In the genomic region with DNA sequence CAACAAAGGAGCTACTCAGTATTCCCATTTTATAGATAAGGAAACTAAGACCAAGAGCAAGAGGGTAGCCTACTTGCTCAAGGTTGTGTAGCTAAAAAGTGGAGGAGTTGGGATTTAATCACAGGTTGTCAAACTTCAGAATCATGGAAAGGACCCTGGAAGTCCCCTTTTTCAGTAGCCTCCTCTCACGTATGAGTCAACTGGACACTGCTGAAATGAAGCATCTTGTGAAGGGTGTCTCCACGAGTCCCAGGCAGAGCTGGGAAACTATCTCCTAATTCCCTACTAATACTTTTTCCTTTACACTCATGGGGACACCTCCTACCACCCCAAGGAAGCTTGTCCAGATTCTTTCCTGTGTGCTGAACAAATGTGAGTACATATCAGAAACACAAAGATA, we compare ENCODE assay signal across 18 cellular contexts.
A peak's percentile ranks its signal among the peaks of the same experiment; 100 is the strongest.
DNase-seq lines count a peak whose midpoint lies in the region; ATAC-seq, FAIRE-seq and TF ChIP-seq lines count a peak whose summit lies in the region.
"Had no signal": no experiment of that assay in that cellular context is flagged by ENCODE, and none has a peak within 500 bp of the region (broad histone marks: within the 10 kb centered on the region; RNA-seq: fewer than 3 reads in every experiment).

No MANE protein-coding gene starts in this region.

- no peak overlapping the region for H3K4me3 ChIP-seq in GM12878
- H3K4me3 ChIP-seq: GM23248 had no signal

- H3K36me3 ChIP-seq in GM12878 (ENCODE audit: control insufficient read depth in 2 of 2, insufficient read depth in 2 of 2, low read length in 1 of 2): peaks cover 2 to 11% of the 10 kb centered on the region in 2 experiments; a peak in 3 of 4 replicates

- TF ChIP-seq POLR2A in GM12878 (IDR thresholded peaks at IDR 0.05; ENCODE audit: low read depth, low read length): no peak

- no peak overlapping the region for H3K27ac ChIP-seq in GM12878 (ENCODE audit: control insufficient read depth, insufficient read depth)
- H3K27ac ChIP-seq: GM23248 had no signal

- no peak overlapping the region for H3K27ac Mint-ChIP-seq in activated CD4-positive, alpha-beta T cell treated with anti-CD3 and anti-CD28 coated beads, Interleukin-2, amount 10 ng/mL, durations not matched to agents 24 days and 14 days
- H3K27ac Mint-ChIP-seq: CD4-positive, alpha-beta memory T cell had no signal

- H3K27me3 Mint-ChIP-seq in activated CD4-positive, alpha-beta T cell treated with anti-CD3 and anti-CD28 coated beads, Interleukin-2, amount 10 ng/mL, durations not matched to agents 24 days and 14 days: no peaks in the 10 kb centered on the region
- H3K27me3 Mint-ChIP-seq: CD4-positive, alpha-beta memory T cell had no signal

- TF ChIP-seq EP300 in GM12878 (IDR thresholded peaks at IDR 0.05; ENCODE audit: borderline replicate concordance in 1 of 2, control insufficient read depth in 1 of 2, low read depth in 2 of 2, low read length in 2 of 2): no peak

- in situ Hi-C loops in GM12878 (cut with MboI): loop anchor here (25.0 kb wide), 1 partner anchor 779 kb away; no protein-coding TSS in a partner anchor

- ATAC-seq in GM18508 (IDR thresholded peaks at IDR 0.05; ENCODE audit: insufficient read depth, unreplicated experiment): peak; percentile 44
- ATAC-seq in HG02588 (IDR thresholded peaks at IDR 0.05; ENCODE audit: unreplicated experiment): peak; percentile 49
- ATAC-seq in HG02759 (IDR thresholded peaks at IDR 0.05; ENCODE audit: unreplicated experiment): peak; percentile 40
- ATAC-seq in GM12878: peak; percentile 55
- no peak for ATAC-seq in SK-N-SH treated with all-trans-retinoic acid at 6 μM for 48 hours

- no peaks in the 10 kb centered on the region for H3K79me2 ChIP-seq in GM12878 (ENCODE audit: control insufficient read depth, insufficient read depth, low read length)

- 35% methylated on average over 2 of the region's 2 CpGs for WGBS in GM12878 (ENCODE audit: insufficient coverage, insufficient replicate concordance, low lambda C conversion rate, missing lambda C conversion rate)

- no peak for TF ChIP-seq CTCF in GM12878 (IDR thresholded peaks at IDR 0.05 in 2 of 3, conservative IDR thresholded peaks at IDR 0.05 in 1 of 3; ENCODE audit: control insufficient read depth in 2 of 3, extremely low read depth in 1 of 3, insufficient read depth in 1 of 3, low read depth in 3 of 3, low read length in 3 of 3)

- DNase-seq in GM12878 (ENCODE audit: low read depth, low spot score): no peak
- no peak for DNase-seq in NCI-H345 (lab: John Stamatoyannopoulos, UW)
- no peak for DNase-seq in activated CD4-positive, alpha-beta T cell treated with anti-CD3 and anti-CD28 coated beads, Interleukin-2, amount 10 ng/mL, durations not matched to agents 24 days and 14 days
- DNase-seq: C1 segment of cervical spinal cord; Calu3; CD4-positive, alpha-beta memory T cell; COR-L47; DMS53; DMS79 treated with DMSO at 0.1 percent for 48 hours; GF-D8; GM23248; H7; HCEC 1CT had no signal

- peaks cover 14% of the 10 kb centered on the region for H3K36me3 Mint-ChIP-seq in activated CD4-positive, alpha-beta T cell treated with anti-CD3 and anti-CD28 coated beads, Interleukin-2, amount 10 ng/mL, durations not matched to agents 24 days and 14 days (ENCODE audit: low read depth)

- peaks cover 13% of the 10 kb centered on the region for H3K4me1 Mint-ChIP-seq in activated CD4-positive, alpha-beta T cell treated with anti-CD3 and anti-CD28 coated beads, Interleukin-2, amount 10 ng/mL, durations not matched to agents 24 days and 14 days
- H3K4me1 Mint-ChIP-seq: CD4-positive, alpha-beta memory T cell had no signal

- no peak for FAIRE-seq in GM12878 (lab: Jason Lieb, UNC)
- FAIRE-seq: H1 had no signal

- no peaks in the 10 kb centered on the region for H3K9me3 Mint-ChIP-seq in activated CD4-positive, alpha-beta T cell treated with anti-CD3 and anti-CD28 coated beads, Interleukin-2, amount 10 ng/mL, durations not matched to agents 24 days and 14 days

- no peak overlapping the region for H2AFZ ChIP-seq in GM12878 (ENCODE audit: control insufficient read depth, low read depth, low read length)
- H2AFZ ChIP-seq: GM23248 had no signal

- RAD21 ChIA-PET in GM12878 (lab: Charles Lee; ENCODE audit: unreplicated experiment): no interaction called here

- H3K4me2 ChIP-seq in GM12878 (ENCODE audit: control insufficient read depth, insufficient read depth): no peak overlapping the region

- H3K4me3 Mint-ChIP-seq in activated CD4-positive, alpha-beta T cell treated with anti-CD3 and anti-CD28 coated beads, Interleukin-2, amount 10 ng/mL, durations not matched to agents 24 days and 14 days: no peak overlapping the region
- H3K4me3 Mint-ChIP-seq: CD4-positive, alpha-beta memory T cell had no signal

- POLR2A ChIA-PET in GM12878 (lab: Charles Lee): no interaction called here

- TF ChIP-seq RAD21 in GM12878 (IDR thresholded peaks at IDR 0.05; ENCODE audit: insufficient read depth, low read depth, low read length): no peak

- no peaks in the 10 kb centered on the region for H3K27me3 ChIP-seq in GM12878 (replicated peaks in 1 of 2; ENCODE audit: control insufficient read depth in 2 of 2, insufficient read depth in 2 of 2, low read length in 1 of 2)

- SMC1A ChIA-PET in GM12878 (lab: Charles Lee; ENCODE audit: uncharacterized antibody, unreplicated experiment): interaction anchor here (1.1 kb wide), 1 partner anchor 32 kb away, joined by 5 read pairs; no protein-coding TSS in a partner anchor

- CTCF ChIA-PET in GM12878 (lab: Yijun Ruan, JAX): no interaction called here

- H3K9me3 ChIP-seq in GM12878 (replicated peaks; ENCODE audit: control insufficient read depth, insufficient read depth, low read length): no peaks in the 10 kb centered on the region

- H3K4me1 ChIP-seq in GM12878 (ENCODE audit: control insufficient read depth, insufficient read depth, low read length): no peaks in the 10 kb centered on the region

- BruUV-seq in GM12878 (replicated peaks; lab: Mats Ljungman, UMichigan): no TSS peak

- H4K20me1 ChIP-seq in GM12878 (ENCODE audit: control insufficient read depth, insufficient read depth): no peaks in the 10 kb centered on the region

- H3K9ac ChIP-seq in GM12878 (ENCODE audit: control insufficient read depth, insufficient read depth, low read length): no peak overlapping the region
- H3K9ac ChIP-seq: GM23248 had no signal

- intact Hi-C loops in GM12878 (cut with micrococcal nuclease; ENCODE audit: unreplicated experiment): no loop called here
- intact Hi-C loops in activated CD4-positive, alpha-beta T cell treated with anti-CD3 and anti-CD28 coated beads, Interleukin-2, amount 10 ng/mL, durations not matched to agents 24 days and 14 days (cut with micrococcal nuclease): no loop called here

TF ChIP-seq in GM12878, 131 proteins besides CTCF, POLR2A, EP300 and RAD21:
- TF ChIP-seq SMAD5 (IDR thresholded peaks at IDR 0.05; ENCODE audit: low read depth) (no peak), JUNB (IDR thresholded peaks at IDR 0.05) (peak; percentile 42; the same call in 1 of the 2 replicates), ESRRA (IDR thresholded peaks at IDR 0.05; ENCODE audit: low read length) (no peak), MYB (IDR thresholded peaks at IDR 0.05; ENCODE audit: borderline replicate concordance, low read depth, low read length) (no peak)

TF ChIP-seq in SK-N-SH treated with all-trans-retinoic acid at 6 μM for 48 hours, 23 proteins besides CTCF, POLR2A, EP300 and RAD21 (continues in another document):
- TF ChIP-seq GLIS3 (CRISPR knock-in tag; IDR thresholded peaks at IDR 0.05) (no peak), ESRRG (CRISPR knock-in tag; IDR thresholded peaks at IDR 0.05) (no peak), TCF4 (CRISPR knock-in tag; IDR thresholded peaks at IDR 0.05; ENCODE audit: borderline replicate concordance) (no peak), ZNF565 (CRISPR knock-in tag; conservative IDR thresholded peaks at IDR 0.05; ENCODE audit: low read depth) (no peak), ZFP3 (CRISPR knock-in tag; IDR thresholded peaks at IDR 0.05) (no peak), BACH2 (CRISPR knock-in tag; IDR thresholded peaks at IDR 0.05; ENCODE audit: borderline replicate concordance) (no peak), TOX (CRISPR knock-in tag; IDR thresholded peaks at IDR 0.05; ENCODE audit: borderline replicate concordance) (no peak), ZC3H10 (CRISPR knock-in tag; IDR thresholded peaks at IDR 0.05) (no peak), SNAI2 (CRISPR knock-in tag; IDR thresholded peaks at IDR 0.05) (no peak)
- TF ChIP-seq, protein P1, sequence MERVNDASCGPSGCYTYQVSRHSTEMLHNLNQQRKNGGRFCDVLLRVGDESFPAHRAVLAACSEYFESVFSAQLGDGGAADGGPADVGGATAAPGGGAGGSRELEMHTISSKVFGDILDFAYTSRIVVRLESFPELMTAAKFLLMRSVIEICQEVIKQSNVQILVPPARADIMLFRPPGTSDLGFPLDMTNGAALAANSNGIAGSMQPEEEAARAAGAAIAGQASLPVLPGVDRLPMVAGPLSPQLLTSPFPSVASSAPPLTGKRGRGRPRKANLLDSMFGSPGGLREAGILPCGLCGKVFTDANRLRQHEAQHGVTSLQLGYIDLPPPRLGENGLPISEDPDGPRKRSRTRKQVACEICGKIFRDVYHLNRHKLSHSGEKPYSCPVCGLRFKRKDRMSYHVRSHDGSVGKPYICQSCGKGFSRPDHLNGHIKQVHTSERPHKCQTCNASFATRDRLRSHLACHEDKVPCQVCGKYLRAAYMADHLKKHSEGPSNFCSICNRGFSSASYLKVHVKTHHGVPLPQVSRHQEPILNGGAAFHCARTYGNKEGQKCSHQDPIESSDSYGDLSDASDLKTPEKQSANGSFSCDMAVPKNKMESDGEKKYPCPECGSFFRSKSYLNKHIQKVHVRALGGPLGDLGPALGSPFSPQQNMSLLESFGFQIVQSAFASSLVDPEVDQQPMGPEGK (CRISPR knock-in tag; IDR thresholded peaks at IDR 0.05; ENCODE audit: borderline replicate concordance): no peak
